Comparison of ENCODE assay signal across 6 cellular contexts in genomic region chr1:1325288-1326074, GRCh38. TPM values are rescaled to one million over a fixed set of nuclear protein-coding genes. Genes with fewer than 3 reads are reported as not detected.
DNase-seq lines count a peak whose midpoint lies in the region; ATAC-seq and TF ChIP-seq lines count a peak whose summit lies in the region.

No MANE protein-coding gene starts in this region.

- DNase-seq in M059J (ENCODE audit: low read depth) (peak; percentile 43), gastrocnemius medialis (peak in 1 of 2 donors; percentile 67), NOMO-1 treated with DMSO at 0.1 percent for 48 hours (lab: John Stamatoyannopoulos, UW; ENCODE audit: unreplicated experiment) (no peak), GM19240 (ENCODE audit: insufficient read length, low spot score) (no peak), T1000 (lab: John Stamatoyannopoulos, UW) (no peak)

- H3K4me3 ChIP-seq in ectodermal cell (ENCODE audit: insufficient read depth, low read depth, low read length) (peak overlapping the region; percentile 81), gastrocnemius medialis (peak overlapping the region; percentile 78 to 95 (median 85))

- no peak overlapping the region for H3K27ac ChIP-seq in ectodermal cell (ENCODE audit: insufficient read depth, low read depth, low read length, poor library complexity, severe bottlenecking)
- peak overlapping the region; percentile 86 to 97 (median 92) for H3K27ac ChIP-seq in gastrocnemius medialis

- H3K4me1 ChIP-seq in ectodermal cell (ENCODE audit: control insufficient read depth, insufficient read depth, low read length) (peaks cover 4% of the 10 kb centered on the region), gastrocnemius medialis (peaks cover 47 to 57% of the 10 kb centered on the region in 2 donors)

- ATAC-seq in gastrocnemius medialis, result peak in 1 of 2 donors; percentile 43

- no peak for TF ChIP-seq CTCF in gastrocnemius medialis (IDR thresholded peaks at IDR 0.05 in 4 of 5, conservative IDR thresholded peaks at IDR 0.05 in 1 of 5)

- peaks cover 7% of the 10 kb centered on the region for H3K36me3 ChIP-seq in ectodermal cell (ENCODE audit: control insufficient read depth, insufficient read depth, low read length)
- peaks cover 0 to 11% of the 10 kb centered on the region in 2 donors for H3K36me3 ChIP-seq in gastrocnemius medialis

- in situ Hi-C loops in gastrocnemius medialis (cut with MboI; ENCODE audit: low sequenced_read_pairs in 4 of 4), result no loop called here

- 83 to 87% methylated on average over 16 of the region's 16 CpGs for WGBS in ectodermal cell, 2 experiments

- H3K27me3 ChIP-seq in ectodermal cell (ENCODE audit: control insufficient read depth, insufficient read depth, low read length, poor library complexity, severe bottlenecking), result no peaks in the 10 kb centered on the region
- H3K27me3 ChIP-seq in gastrocnemius medialis, result no peaks in the 10 kb centered on the region

- TF ChIP-seq POLR2A in gastrocnemius medialis (IDR thresholded peaks at IDR 0.05), result no peak

- intact Hi-C loops in gastrocnemius medialis (cut with DNase I; ENCODE audit: low total_unique reads), result loop anchor here (2.0 kb wide), 2 partner anchors 17 to 23 kb away; partner anchors contain the start of genes DVL1 and PUSL1

- H3K9me3 ChIP-seq in ectodermal cell (ENCODE audit: control insufficient read depth, low read length), result no peaks in the 10 kb centered on the region
- no peaks in the 10 kb centered on the region for H3K9me3 ChIP-seq in gastrocnemius medialis

RNA-seq across cellular contexts. Expression of gene CPTP, which starts 0.9 kb away (rescaled TPM):
- total RNA-seq in M059J (2014; rRNA removed; shearing (Covaris generic)), result 22.4 and 35.1 TPM in 2 replicates
- 11.2 TPM for polyA plus RNA-seq in ectodermal cell (2013, experiment 1 of 4)
- 12.4 TPM for polyA plus RNA-seq in ectodermal cell (2013, experiment 2 of 4)
- 11.4 TPM for polyA plus RNA-seq in ectodermal cell (2013, experiment 3 of 4)
- 11.4 TPM for polyA plus RNA-seq in ectodermal cell (2013, experiment 4 of 4)
- 10 to 100 TPM; 22.7 to 64.9 (median 34.0) TPM for total RNA-seq in gastrocnemius medialis

RNA-seq across cellular contexts. Expression of gene INTS11, which starts 1.0 kb away (rescaled TPM):
- total RNA-seq in M059J (2014; rRNA removed; shearing (Covaris generic)), result 74.7 and 87.4 TPM in 2 replicates
- polyA plus RNA-seq in ectodermal cell (2013, experiment 1 of 4), result 142 TPM
- 127 TPM for polyA plus RNA-seq in ectodermal cell (2013, experiment 2 of 4)
- 92.8 TPM for polyA plus RNA-seq in ectodermal cell (2013, experiment 3 of 4)
- 101 TPM for polyA plus RNA-seq in ectodermal cell (2013, experiment 4 of 4)
- 10 to 100 TPM; 74.0 to 94.4 (median 84.7) TPM for total RNA-seq in gastrocnemius medialis

RNA-seq across cellular contexts. Expression of gene TAS1R3, which starts 5.6 kb away (rescaled TPM):
- total RNA-seq in M059J (2014; rRNA removed; shearing (Covaris generic)), result not detected in 2 replicates
- not detected for polyA plus RNA-seq in ectodermal cell (2013, experiment 1 of 4)
- 0.21 TPM for polyA plus RNA-seq in ectodermal cell (2013, experiment 2 of 4)
- 0.21 TPM for polyA plus RNA-seq in ectodermal cell (2013, experiment 3 of 4)
- 0.12 TPM for polyA plus RNA-seq in ectodermal cell (2013, experiment 4 of 4)
- total RNA-seq in gastrocnemius medialis, result under 1 TPM in 2 of 4 donors, not detected in 2; 0.20 to 0.44 TPM

RNA-seq across cellular contexts. Expression of gene PUSL1, which starts 17.1 kb away (rescaled TPM):
- 23.6 and 40.3 TPM in 2 replicates for total RNA-seq in M059J (2014; rRNA removed; shearing (Covaris generic))
- polyA plus RNA-seq in ectodermal cell (2013, experiment 1 of 4), result 18.1 TPM
- polyA plus RNA-seq in ectodermal cell (2013, experiment 2 of 4), result 19.2 TPM
- polyA plus RNA-seq in ectodermal cell (2013, experiment 3 of 4), result 16.2 TPM
- polyA plus RNA-seq in ectodermal cell (2013, experiment 4 of 4), result 17.3 TPM
- 10 to 100 TPM in 2 of 4 donors, 1 to 10 TPM in 2; 6.2 to 13.1 (median 9.5) TPM for total RNA-seq in gastrocnemius medialis

RNA-seq across cellular contexts. Expression of gene ACAP3, which starts 17.8 kb away (rescaled TPM):
- 13.9 and 15.3 TPM in 2 replicates for total RNA-seq in M059J (2014; rRNA removed; shearing (Covaris generic))
- 41.7 TPM for polyA plus RNA-seq in ectodermal cell (2013, experiment 1 of 4)
- polyA plus RNA-seq in ectodermal cell (2013, experiment 2 of 4), result 45.9 TPM
- 40.2 TPM for polyA plus RNA-seq in ectodermal cell (2013, experiment 3 of 4)
- 45.9 TPM for polyA plus RNA-seq in ectodermal cell (2013, experiment 4 of 4)
- total RNA-seq in gastrocnemius medialis, result 10 to 100 TPM; 18.4 to 31.9 (median 25.8) TPM
